In genomic region chr6:4336084-4336483, GRCh38 we compare ENCODE assay signal across 15 cellular contexts.
DNase-seq lines count a peak whose midpoint lies in the region; ATAC-seq and TF ChIP-seq lines count a peak whose summit lies in the region.
"Had no signal": no experiment of that assay in that cellular context is flagged by ENCODE, and none has a peak within 500 bp of the region (broad histone marks: within the 10 kb centered on the region; RNA-seq: fewer than 3 reads in every experiment).

No MANE protein-coding gene starts in this region.

- no peak overlapping the region for H2AK5ac ChIP-seq in IMR-90 (ENCODE audit: low read depth, low read length)

- peaks cover 19% of the 10 kb centered on the region for H3K27me3 Mint-ChIP-seq in stimulated activated memory B cell treated with anti-CD40 and anti-IgM and Interleukin-4, amounts not matched to agents 10 μg/mL and 1 μg/mL and 100 μg/mL, for 72 hours

- no peaks in the 10 kb centered on the region for H3K79me1 ChIP-seq in IMR-90 (ENCODE audit: low read depth in 1 of 2, low read length in 2 of 2)

- H3K9me3 ChIP-seq in IMR-90 (ENCODE audit: control insufficient read depth, insufficient read depth, low read length) (no peaks in the 10 kb centered on the region; the same call in 1 of the 2 replicates), hepatocyte (ENCODE audit: low read depth) (no peaks in the 10 kb centered on the region), body of pancreas (no peaks in the 10 kb centered on the region)

- peak overlapping the region; percentile 3 for H3K27ac Mint-ChIP-seq in stimulated activated memory B cell treated with anti-CD40 and anti-IgM and Interleukin-4, amounts not matched to agents 10 μg/mL and 1 μg/mL and 100 μg/mL, for 72 hours
- H3K27ac Mint-ChIP-seq: B cell; CD4-positive, alpha-beta memory T cell had no signal

- H2AFZ ChIP-seq in IMR-90 (replicated peaks; ENCODE audit: low read length, poor library complexity), result peak overlapping the region; percentile 33
- no peak overlapping the region for H2AFZ ChIP-seq in hepatocyte
- H2AFZ ChIP-seq: GM23248 had no signal

- DNase-seq in CD1c-positive myeloid dendritic cell (ENCODE audit: extremely low spot score) (peak; percentile 37), IMR-90 (no peak), hepatocyte (ENCODE audit: low spot score) (no peak), dorsolateral prefrontal cortex (no peak), body of pancreas (no peak)
- DNase-seq: C1 segment of cervical spinal cord; CD4-positive, alpha-beta memory T cell; DND-41; GDM1; GM23248; KG1 had no signal

- POLR2A ChIA-PET in IMR-90 (lab: Charles Lee; ENCODE audit: unreplicated experiment), result no interaction called here

- no peak overlapping the region for H3K4me3 Mint-ChIP-seq in stimulated activated memory B cell treated with anti-CD40 and anti-IgM and Interleukin-4, amounts not matched to agents 10 μg/mL and 1 μg/mL and 100 μg/mL, for 72 hours
- H3K4me3 Mint-ChIP-seq: B cell; CD4-positive, alpha-beta memory T cell had no signal

- in situ Hi-C loops in IMR-90 (cut with MboI; ENCODE audit: low sequenced_read_pairs), result no loop called here

- no peak overlapping the region for H3K23ac ChIP-seq in IMR-90 (ENCODE audit: low read depth, low read length)

- no CpG with 5 or more reads among the region's 4 CpGs for WGBS in IMR-90 (ENCODE audit: extremely low coverage in 2 of 2, insufficient read length in 1 of 2), 2 experiments
- 81% methylated on average over 4 of the region's 4 CpGs for WGBS in hepatocyte (ENCODE audit: low lambda C conversion rate, missing lambda C conversion rate)
- WGBS in body of pancreas, 2 donors, result 70 to 76% methylated on average over 4 of the region's 4 CpGs

- no peaks in the 10 kb centered on the region for H3K9me1 ChIP-seq in IMR-90 (ENCODE audit: insufficient read depth, low read length)

- H3K36me3 Mint-ChIP-seq in stimulated activated memory B cell treated with anti-CD40 and anti-IgM and Interleukin-4, amounts not matched to agents 10 μg/mL and 1 μg/mL and 100 μg/mL, for 72 hours, result no peaks in the 10 kb centered on the region
- H3K36me3 Mint-ChIP-seq: CD4-positive, alpha-beta memory T cell had no signal

- no peak for TF ChIP-seq POLR2A in IMR-90 (IDR thresholded peaks at IDR 0.05; ENCODE audit: low read depth, low read length)
- TF ChIP-seq POLR2A in body of pancreas (IDR thresholded peaks at IDR 0.05), result no peak

- CTCF ChIA-PET in IMR-90 (lab: Yijun Ruan, JAX), result no interaction called here

- no peak overlapping the region for H4K91ac ChIP-seq in IMR-90 (ENCODE audit: insufficient read depth, low read depth, low read length)

- H4K20me1 ChIP-seq in IMR-90 (ENCODE audit: insufficient read depth, low read length), result no peaks in the 10 kb centered on the region
- H4K20me1 ChIP-seq in hepatocyte (ENCODE audit: insufficient read depth, poor library complexity, severe bottlenecking), result no peaks in the 10 kb centered on the region

- ATAC-seq in IMR-90 (ENCODE audit: low read depth), result no peak
- ATAC-seq in stimulated activated memory B cell treated with anti-CD40 and anti-IgM and Interleukin-4, amounts not matched to agents 10 μg/mL and 1 μg/mL and 100 μg/mL, for 72 hours, result peak; percentile 78
- ATAC-seq in HG03520 (IDR thresholded peaks at IDR 0.05; ENCODE audit: unreplicated experiment), result no peak
- ATAC-seq in body of pancreas, result no peak
- ATAC-seq: HCT116 had no signal

- H3K27ac ChIP-seq in IMR-90 (ENCODE audit: insufficient read depth, low read length) (no peak overlapping the region), hepatocyte (peak overlapping the region; percentile 19), dorsolateral prefrontal cortex (no peak overlapping the region), body of pancreas (no peak overlapping the region)
- H3K27ac ChIP-seq: GM23248 had no signal

- H2BK5ac ChIP-seq in IMR-90 (ENCODE audit: low read depth, low read length, poor library complexity, severe bottlenecking), result no peak overlapping the region

- peaks cover 23% of the 10 kb centered on the region for H3K4me1 Mint-ChIP-seq in stimulated activated memory B cell treated with anti-CD40 and anti-IgM and Interleukin-4, amounts not matched to agents 10 μg/mL and 1 μg/mL and 100 μg/mL, for 72 hours
- H3K4me1 Mint-ChIP-seq: CD4-positive, alpha-beta memory T cell had no signal

- no peak overlapping the region for H2AK9ac ChIP-seq in IMR-90 (replicated peaks; ENCODE audit: low read depth, low read length, poor library complexity)

- H3K14ac ChIP-seq in IMR-90 (replicated peaks; ENCODE audit: low read depth, low read length), result no peak overlapping the region

- H3K18ac ChIP-seq in IMR-90 (ENCODE audit: low read depth, low read length), result no peak overlapping the region

- H3K4me1 ChIP-seq in IMR-90 (ENCODE audit: control insufficient read depth, insufficient read depth, low read length), result no peaks in the 10 kb centered on the region
- H3K4me1 ChIP-seq in hepatocyte (ENCODE audit: insufficient read depth), result peaks cover 2% of the 10 kb centered on the region
- no peaks in the 10 kb centered on the region for H3K4me1 ChIP-seq in body of pancreas

- TF ChIP-seq RAD21 in IMR-90 (IDR thresholded peaks at IDR 0.05; ENCODE audit: low read length), result no peak

- H3K36me3 ChIP-seq in IMR-90 (ENCODE audit: control insufficient read depth, insufficient read depth, low read length) (no peaks in the 10 kb centered on the region), hepatocyte (replicated peaks; ENCODE audit: insufficient read depth, low read depth) (no peaks in the 10 kb centered on the region), body of pancreas (replicated peaks in 1 of 2; ENCODE audit: insufficient read depth in 1 of 2, low read depth in 2 of 2) (no peaks in the 10 kb centered on the region)

- no peaks in the 10 kb centered on the region for H3K9me2 ChIP-seq in hepatocyte (replicated peaks; ENCODE audit: insufficient read depth)

- H2BK120ac ChIP-seq in IMR-90 (ENCODE audit: low read depth, low read length), result no peak overlapping the region

- TF ChIP-seq CTCF in IMR-90 (conservative IDR thresholded peaks at IDR 0.05; ENCODE audit: low read depth, low read length), result no peak
- no peak for TF ChIP-seq CTCF in hepatocyte (IDR thresholded peaks at IDR 0.05; ENCODE audit: poor library complexity)
- TF ChIP-seq CTCF in dorsolateral prefrontal cortex (IDR thresholded peaks at IDR 0.05 in 54 of 56, conservative IDR thresholded peaks at IDR 0.05 in 2 of 56; ENCODE audit: low read depth in 1 of 56, partially characterized antibody in 56 of 56), result no peak
- TF ChIP-seq CTCF in body of pancreas (IDR thresholded peaks at IDR 0.05), result no peak

- H3K4ac ChIP-seq in IMR-90 (ENCODE audit: low read depth, low read length), result no peak overlapping the region

- H3K4me3 ChIP-seq in IMR-90 (ENCODE audit: insufficient read depth, low read depth, low read length), result no peak overlapping the region
- H3K4me3 ChIP-seq in hepatocyte, result no peak overlapping the region
- no peak overlapping the region for H3K4me3 ChIP-seq in dorsolateral prefrontal cortex
- no peak overlapping the region for H3K4me3 ChIP-seq in body of pancreas
- H3K4me3 ChIP-seq: GM23248 had no signal

- dilution Hi-C loops in IMR-90 (cut with HindIII; ENCODE audit: low sequenced_read_pairs, unreplicated experiment), result no loop called here

- H2BK15ac ChIP-seq in IMR-90 (ENCODE audit: low read depth, low read length), result no peak overlapping the region

- no peak overlapping the region for H3K9ac ChIP-seq in IMR-90 (ENCODE audit: low read depth, low read length)
- H3K9ac ChIP-seq: GM23248 had no signal

- intact Hi-C loops in IMR-90 (cut with micrococcal nuclease), result no loop called here
- intact Hi-C loops in dorsolateral prefrontal cortex (cut with DNase I), result no loop called here
- intact Hi-C loops in body of pancreas (cut with DNase I), result no loop called here

- no peak overlapping the region for H4K5ac ChIP-seq in IMR-90 (ENCODE audit: low read depth, low read length)

- no peak overlapping the region for H3K56ac ChIP-seq in IMR-90 (ENCODE audit: extremely low read depth, insufficient read depth, low read length)

- peaks cover 3% of the 10 kb centered on the region for H3K9me3 Mint-ChIP-seq in stimulated activated memory B cell treated with anti-CD40 and anti-IgM and Interleukin-4, amounts not matched to agents 10 μg/mL and 1 μg/mL and 100 μg/mL, for 72 hours
- H3K9me3 Mint-ChIP-seq: CD4-positive, alpha-beta memory T cell had no signal

- no peaks in the 10 kb centered on the region for H3K79me2 ChIP-seq in hepatocyte

- H4K8ac ChIP-seq in IMR-90 (ENCODE audit: low read depth in 2 of 2, low read length in 2 of 2), result no peak overlapping the region

- H3K4me2 ChIP-seq in IMR-90 (ENCODE audit: low read depth, low read length), result no peak overlapping the region
- no peak overlapping the region for H3K4me2 ChIP-seq in hepatocyte

- no TSS peak for BruUV-seq in IMR-90 (replicated peaks; lab: Mats Ljungman, UMichigan)

- H3K27me3 ChIP-seq in IMR-90 (ENCODE audit: control insufficient read depth, insufficient read depth, low read length) (no peaks in the 10 kb centered on the region), hepatocyte (no peaks in the 10 kb centered on the region), dorsolateral prefrontal cortex (peaks cover 0 to under 1% (median 0%) of the 10 kb centered on the region in 45 donors), body of pancreas (no peaks in the 10 kb centered on the region)

- H2BK20ac ChIP-seq in IMR-90 (ENCODE audit: low read depth, low read length), result no peak overlapping the region

TF ChIP-seq in IMR-90, 13 proteins besides CTCF, POLR2A, EP300 and RAD21:
- TF ChIP-seq BHLHE40 (IDR thresholded peaks at IDR 0.05; ENCODE audit: low read depth, low read length), result no peak
- TF ChIP-seq RCOR1 (IDR thresholded peaks at IDR 0.05; ENCODE audit: insufficient replicate concordance, low read length), result no peak
- TF ChIP-seq SMC3 (IDR thresholded peaks at IDR 0.05; ENCODE audit: low read depth, low read length), result no peak
- TF ChIP-seq CEBPB (IDR thresholded peaks at IDR 0.05; ENCODE audit: low read depth, low read length), result no peak
- no peak for TF ChIP-seq MXI1 (IDR thresholded peaks at IDR 0.05; ENCODE audit: borderline replicate concordance, low read depth, low read length)
- no peak for TF ChIP-seq RFX5 (IDR thresholded peaks at IDR 0.05; ENCODE audit: low read depth, low read length)
- no peak for TF ChIP-seq NFE2L2 (IDR thresholded peaks at IDR 0.05; ENCODE audit: low read depth, low read length)
- TF ChIP-seq ELK1 (IDR thresholded peaks at IDR 0.05; ENCODE audit: borderline replicate concordance, low read depth, low read length), result no peak
